Comparison of ENCODE assay signal across 8 cellular contexts in genomic region chr18:76922107-76922506, GRCh38.
DNase-seq lines count a peak whose midpoint lies in the region; ATAC-seq and TF ChIP-seq lines count a peak whose summit lies in the region.

No MANE protein-coding gene starts in this region.

- H3K27ac ChIP-seq in coronary artery = no peak overlapping the region

- DNase-seq in GM03348 (ENCODE audit: low spot score) (peak; percentile 74), HuH-7.5 (ENCODE audit: low spot score) (peak; percentile 25), SHP77 treated with DMSO at 0.1 percent for 48 hours (lab: John Stamatoyannopoulos, UW) (peak; percentile 2), amygdala (lab: John Stamatoyannopoulos, UW) (peak in 47 of 56 donors; percentile 8 to 83 (median 43)), iPS DF 19.7 (ENCODE audit: low read depth, low spot score) (peak; percentile 33), coronary artery (ENCODE audit: low spot score) (no peak)
- peak; percentile 8 to 19 for DNase-seq in stimulated activated CD4-positive, alpha-beta T cell treated with anti-CD3 and anti-CD28 coated beads, Interleukin-15, amount 100 ng/mL, for 1 hour (ENCODE audit: low read depth in 1 of 2, low spot score in 1 of 2)

- peak; percentile 99 for ATAC-seq in GM21529 (IDR thresholded peaks at IDR 0.05; ENCODE audit: unreplicated experiment)

- no peak overlapping the region for H3K4me3 ChIP-seq in coronary artery

- no peak for TF ChIP-seq CTCF in coronary artery (IDR thresholded peaks at IDR 0.05)
